ENCODE assay signal across 13 cellular contexts in genomic region chr6:127481628-127482027, GRCh38. TPM values are rescaled to one million over a fixed set of nuclear protein-coding genes. Genes with fewer than 3 reads are reported as not detected.
DNase-seq lines count a peak whose midpoint lies in the region; ATAC-seq and TF ChIP-seq lines count a peak whose summit lies in the region.
"Had no signal": no experiment of that assay in that cellular context is flagged by ENCODE, and none has a peak within 500 bp of the region (broad histone marks: within the 10 kb centered on the region; RNA-seq: fewer than 3 reads in every experiment).

No MANE protein-coding gene starts in this region.

- ATAC-seq in RWPE2 (ENCODE audit: low read depth), result peak; percentile 47; the same call in 2 of the 3 replicates
- no peak for ATAC-seq in GM21528 (IDR thresholded peaks at IDR 0.05; ENCODE audit: low FRiP score, unreplicated experiment)
- ATAC-seq in activated CD8-positive, alpha-beta T cell treated with anti-CD3 and anti-CD28 coated beads, Interleukin-2, amount 10 ng/mL, durations not matched to agents 7 days and 5 days, result no peak
- ATAC-seq: right cardiac atrium had no signal

- no peak overlapping the region for H2BK15ac ChIP-seq in H9 (ENCODE audit: low read depth, low read length)

- no peaks in the 10 kb centered on the region for H4K20me1 ChIP-seq in H9 (ENCODE audit: control insufficient read depth, insufficient read depth, insufficient read length)
- H4K20me1 ChIP-seq in osteoblast (ENCODE audit: insufficient read depth, low read length), result no peaks in the 10 kb centered on the region

- H3K4me3 ChIP-seq in RWPE2 (ENCODE audit: severe bottlenecking) (no peak overlapping the region), fibroblast of mammary gland (ENCODE audit: control insufficient read depth, low read depth, low read length) (no peak overlapping the region), osteoblast (ENCODE audit: insufficient read depth, low read length) (no peak overlapping the region)

- no peak overlapping the region for H3K4me2 ChIP-seq in H9 (ENCODE audit: insufficient read depth, insufficient read length, low read length)
- H3K4me2 ChIP-seq in osteoblast (ENCODE audit: insufficient read depth, low read length), result peak overlapping the region; percentile 49

- WGBS in H9 (ENCODE audit: extremely low coverage, insufficient read length, low lambda C conversion rate), result no CpG with 5 or more reads among the region's 4 CpGs

- peaks cover 6% of the 10 kb centered on the region; the same call in 1 of the 2 replicates for H3K4me1 ChIP-seq in H9 (ENCODE audit: insufficient read depth, low read length)
- peaks cover 23% of the 10 kb centered on the region for H3K4me1 ChIP-seq in RWPE2 (ENCODE audit: insufficient read depth, poor library complexity, severe bottlenecking)
- H3K4me1 ChIP-seq in osteoblast (ENCODE audit: insufficient read depth, low read length), result peaks cover 45% of the 10 kb centered on the region

- POLR2A ChIA-PET in activated CD8-positive, alpha-beta T cell treated with anti-CD3 and anti-CD28 coated beads, Interleukin-2, amount 10 ng/mL, durations not matched to agents 7 days and 5 days (lab: Charles Lee), result no interaction called here

- H3K27ac Mint-ChIP-seq in H9, result peak overlapping the region; percentile 73 to 99 (median 97); a peak in 5 of 7 replicates
- H3K27ac Mint-ChIP-seq in activated CD8-positive, alpha-beta T cell treated with anti-CD3 and anti-CD28 coated beads, Interleukin-2, amount 10 ng/mL, durations not matched to agents 7 days and 5 days, result no peak overlapping the region

- H2BK5ac ChIP-seq in H9 (ENCODE audit: insufficient read length, low read length), result no peak overlapping the region

- TF ChIP-seq CTCF in H9 (conservative IDR thresholded peaks at IDR 0.05) (no peak), RWPE2 (IDR thresholded peaks at IDR 0.05; ENCODE audit: poor library complexity, severe bottlenecking) (no peak), fibroblast of mammary gland (conservative IDR thresholded peaks at IDR 0.05; ENCODE audit: control insufficient read depth, insufficient read depth, low read depth, low read length) (no peak), osteoblast (IDR thresholded peaks at IDR 0.05; ENCODE audit: extremely low read depth, low read depth, low read length) (no peak)

- DNase-seq in H9, result no peak
- no peak for DNase-seq in RWPE2 (ENCODE audit: low spot score)
- DNase-seq in fibroblast of mammary gland (ENCODE audit: low read depth), result peak; percentile 62
- no peak for DNase-seq in osteoblast (ENCODE audit: insufficient read length, low spot score, missing footprints)
- no peak for DNase-seq in activated CD8-positive, alpha-beta memory T cell treated with anti-CD3 and anti-CD28 coated beads for 24 hours
- DNase-seq in DMS153 (lab: John Stamatoyannopoulos, UW), result no peak
- no peak for DNase-seq in activated CD8-positive, alpha-beta T cell treated with anti-CD3 and anti-CD28 coated beads, Interleukin-2, amount 10 ng/mL, durations not matched to agents 7 days and 5 days
- DNase-seq: activated T-cell treated with anti-CD3 and anti-CD28 coated beads, Interleukin-2, amount 50 U/mL, for 1 hour; CD4-positive, CD25-positive, alpha-beta regulatory T cell; right cardiac atrium; Right ventricle myocardium superior had no signal

- no peak overlapping the region for H4K5ac ChIP-seq in H9 (ENCODE audit: insufficient read length, low read depth, low read length)

- H3K18ac ChIP-seq in H9 (ENCODE audit: insufficient read length, low read depth, low read length), result no peak overlapping the region

- no peak overlapping the region for H3T11ph ChIP-seq in H9 (ENCODE audit: low read length)

- no peak overlapping the region for H3K23ac ChIP-seq in H9 (ENCODE audit: insufficient read length, low read depth, low read length)

- H2AFZ ChIP-seq in H9 (ENCODE audit: low read length) (no peak overlapping the region), osteoblast (ENCODE audit: low read length) (no peak overlapping the region)

- no peak overlapping the region for H2AK5ac ChIP-seq in H9 (ENCODE audit: insufficient read length, low read length)

- H3K27ac ChIP-seq in H9 (ENCODE audit: insufficient read length, low read depth, low read length), result no peak overlapping the region
- no peak overlapping the region for H3K27ac ChIP-seq in RWPE2 (ENCODE audit: poor library complexity, severe bottlenecking)
- peak overlapping the region; percentile 75 for H3K27ac ChIP-seq in osteoblast (ENCODE audit: low read depth, low read length)

- H3K79me2 ChIP-seq in H9 (ENCODE audit: insufficient read depth, low read length) (no peaks in the 10 kb centered on the region), osteoblast (ENCODE audit: insufficient read depth, low read length) (no peaks in the 10 kb centered on the region)

- no peak overlapping the region for H3K14ac ChIP-seq in H9 (ENCODE audit: insufficient read depth, low read length)

- H3K56ac ChIP-seq in H9 (ENCODE audit: insufficient read length, low read depth, low read length), result no peak overlapping the region

- no peaks in the 10 kb centered on the region for H3K27me3 Mint-ChIP-seq in H9 (ENCODE audit: low read depth)
- no peaks in the 10 kb centered on the region for H3K27me3 Mint-ChIP-seq in activated CD8-positive, alpha-beta T cell treated with anti-CD3 and anti-CD28 coated beads, Interleukin-2, amount 10 ng/mL, durations not matched to agents 7 days and 5 days (ENCODE audit: low read depth)
- H3K27me3 Mint-ChIP-seq: CD4-positive, CD25-positive, alpha-beta regulatory T cell had no signal

- H3K4ac ChIP-seq in H9 (ENCODE audit: low read depth, low read length), result no peak overlapping the region

- peaks cover 15 to 40% (median 21%) of the 10 kb centered on the region in 3 experiments; a peak in 6 of 7 replicates for H3K36me3 Mint-ChIP-seq in H9 (ENCODE audit: insufficient read depth in 1 of 3, low read depth in 3 of 3)
- peaks cover 33% of the 10 kb centered on the region for H3K36me3 Mint-ChIP-seq in activated CD8-positive, alpha-beta T cell treated with anti-CD3 and anti-CD28 coated beads, Interleukin-2, amount 10 ng/mL, durations not matched to agents 7 days and 5 days (ENCODE audit: low read depth)

- no peaks in the 10 kb centered on the region for H3K79me1 ChIP-seq in H9 (ENCODE audit: insufficient read depth, low read depth, low read length, poor library complexity, severe bottlenecking)

- H2BK20ac ChIP-seq in H9 (ENCODE audit: low read depth, low read length, poor library complexity, severe bottlenecking), result no peak overlapping the region

- H3K9me3 Mint-ChIP-seq in H9, result no peaks in the 10 kb centered on the region
- peaks cover 12% of the 10 kb centered on the region for H3K9me3 Mint-ChIP-seq in activated CD8-positive, alpha-beta T cell treated with anti-CD3 and anti-CD28 coated beads, Interleukin-2, amount 10 ng/mL, durations not matched to agents 7 days and 5 days (ENCODE audit: insufficient read depth)
- H3K9me3 Mint-ChIP-seq: CD4-positive, CD25-positive, alpha-beta regulatory T cell had no signal

- no peak overlapping the region for H2BK120ac ChIP-seq in H9 (ENCODE audit: low read depth, low read length, poor library complexity, severe bottlenecking)

- no peaks in the 10 kb centered on the region for H3K23me2 ChIP-seq in H9 (ENCODE audit: insufficient read length, low read depth, low read length, poor library complexity, severe bottlenecking)

- H3K9ac ChIP-seq in H9 (ENCODE audit: extremely low read depth, insufficient read length, low read length), result no peak overlapping the region

- no peak overlapping the region for H4K91ac ChIP-seq in H9 (ENCODE audit: insufficient read length, low read depth, low read length)

- H3K36me3 ChIP-seq in RWPE2 (ENCODE audit: low read depth) (no peaks in the 10 kb centered on the region), osteoblast (ENCODE audit: insufficient read depth, low read length) (no peaks in the 10 kb centered on the region)

- no peak overlapping the region for H2BK12ac ChIP-seq in H9 (ENCODE audit: insufficient read length, low read depth, low read length)

- no peak overlapping the region for H4K8ac ChIP-seq in H9 (replicated peaks; ENCODE audit: insufficient read length, low read depth, low read length)

- H3K9me3 ChIP-seq in H9 (ENCODE audit: control insufficient read depth, low read depth, low read length) (no peaks in the 10 kb centered on the region), RWPE2 (ENCODE audit: severe bottlenecking) (no peaks in the 10 kb centered on the region), osteoblast (ENCODE audit: low read depth, low read length) (no peaks in the 10 kb centered on the region)

- peaks cover 58 to 62% of the 10 kb centered on the region in 2 experiments for H3K4me1 Mint-ChIP-seq in H9
- peaks cover 25% of the 10 kb centered on the region for H3K4me1 Mint-ChIP-seq in activated CD8-positive, alpha-beta T cell treated with anti-CD3 and anti-CD28 coated beads, Interleukin-2, amount 10 ng/mL, durations not matched to agents 7 days and 5 days (ENCODE audit: low read depth)

- H3K27me3 ChIP-seq in H9 (ENCODE audit: insufficient read depth, low read length) (no peaks in the 10 kb centered on the region), RWPE2 (ENCODE audit: insufficient read depth, poor library complexity, severe bottlenecking) (no peaks in the 10 kb centered on the region), osteoblast (ENCODE audit: insufficient read depth, low read length) (no peaks in the 10 kb centered on the region)

- H3K4me3 Mint-ChIP-seq in H9, result no peak overlapping the region
- no peak overlapping the region for H3K4me3 Mint-ChIP-seq in activated CD8-positive, alpha-beta T cell treated with anti-CD3 and anti-CD28 coated beads, Interleukin-2, amount 10 ng/mL, durations not matched to agents 7 days and 5 days
- H3K4me3 Mint-ChIP-seq: CD4-positive, CD25-positive, alpha-beta regulatory T cell had no signal

- CTCF ChIA-PET in activated CD8-positive, alpha-beta T cell treated with anti-CD3 and anti-CD28 coated beads, Interleukin-2, amount 10 ng/mL, durations not matched to agents 7 days and 5 days (lab: Charles Lee), result interaction anchor here (1.1 to 11.5 kb wide), 2 partner anchors 34 to 57 kb away, joined by 3 to 203 read pairs; partner anchors contain the start of gene MTCL3

RNA-seq across cellular contexts. Expression of gene KIAA0408, which starts 22.4 kb away (rescaled TPM):
- 3.1 and 4.7 TPM in 2 replicates for total RNA-seq in H9 (2021)
- total RNA-seq in osteoblast, result 1.8 and 2.5 TPM in 2 replicates
- 1 to 10 TPM; 2.6 to 3.1 TPM for total RNA-seq in activated CD8-positive, alpha-beta T cell treated with anti-CD3 and anti-CD28 coated beads, Interleukin-2, amount 10 ng/mL, durations not matched to agents 7 days and 5 days
- total RNA-seq: NCI-H460 had no signal
